ENCODE assay signal across 20 cellular contexts in the genomic region with DNA sequence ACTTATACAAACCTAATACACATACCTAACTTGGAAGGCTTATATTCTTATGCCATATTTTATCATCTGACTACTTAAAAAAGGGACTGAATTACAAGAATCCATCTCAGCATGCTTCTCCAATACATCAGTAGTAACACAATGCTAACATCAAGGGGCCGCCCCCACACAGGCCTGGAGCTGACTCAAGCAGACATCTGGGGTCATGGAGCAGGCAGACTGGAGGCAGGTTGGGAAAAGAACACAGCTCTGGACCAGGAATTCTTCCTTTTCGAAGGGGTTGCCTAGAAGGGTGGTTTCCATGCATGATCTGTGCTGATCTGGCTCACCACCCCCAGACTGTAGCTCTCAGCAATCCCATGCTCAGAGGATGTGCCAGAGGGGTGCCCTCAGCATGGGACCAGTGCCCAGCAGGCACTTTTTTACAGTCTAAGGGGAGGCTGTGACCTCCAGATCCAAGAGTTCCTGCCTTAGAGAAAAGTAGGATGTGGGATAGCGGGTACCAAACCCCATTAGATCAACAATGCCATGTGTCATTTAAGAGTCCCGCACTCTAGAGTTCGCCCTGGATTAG. TPM values are rescaled to one million over a fixed set of nuclear protein-coding genes. Genes with fewer than 3 reads are reported as not detected.
DNase-seq lines count a peak whose midpoint lies in the region; ATAC-seq and TF ChIP-seq lines count a peak whose summit lies in the region.
"Had no signal": no experiment of that assay in that cellular context is flagged by ENCODE, and none has a peak within 500 bp of the region (broad histone marks: within the 10 kb centered on the region; RNA-seq: fewer than 3 reads in every experiment).

No MANE protein-coding gene starts in this region.

- no peaks in the 10 kb centered on the region for H3K27me3 ChIP-seq in osteoblast (ENCODE audit: insufficient read depth, low read length)
- H3K27me3 ChIP-seq: ascending aorta, BE2C, esophagus muscularis mucosa, left lung, testis had no signal

- no peaks in the 10 kb centered on the region for H3K79me2 ChIP-seq in osteoblast (ENCODE audit: insufficient read depth, low read length)

- TF ChIP-seq CTCF in fibroblast of mammary gland (conservative IDR thresholded peaks at IDR 0.05; ENCODE audit: control insufficient read depth, insufficient read depth, low read depth, low read length) (no peak), osteoblast (IDR thresholded peaks at IDR 0.05; ENCODE audit: extremely low read depth, low read depth, low read length) (no peak)

- no peak for ATAC-seq in GM18498 (IDR thresholded peaks at IDR 0.05; ENCODE audit: unreplicated experiment)
- ATAC-seq: activated CD4-positive, CD25-positive, alpha-beta regulatory T cell treated with anti-CD3 and anti-CD28 coated beads, Interleukin-2, amount 50 U/mL, for 24 hours; activated CD8-positive, alpha-beta memory T cell treated with anti-CD3 and anti-CD28 coated beads, Interleukin-2, amount 10 ng/mL, durations not matched to agents 7 days and 5 days; left lung; sciatic nerve had no signal

- DNase-seq in EH (ENCODE audit: low read depth), result peak; percentile 69
- DNase-seq in RKO (ENCODE audit: low spot score), result peak; percentile 45
- peak; percentile 70 for DNase-seq in fibroblast of mammary gland (ENCODE audit: low read depth)
- DNase-seq in osteoblast (ENCODE audit: insufficient read length, low spot score, missing footprints), result peak; percentile 88
- no peak for DNase-seq in NCI-H146 (lab: John Stamatoyannopoulos, UW)
- DNase-seq in NCI-H446 (lab: John Stamatoyannopoulos, UW), result no peak
- no peak for DNase-seq in NOMO-1 treated with DMSO at 0.1 percent for 48 hours (lab: John Stamatoyannopoulos, UW; ENCODE audit: unreplicated experiment)
- DNase-seq: activated CD8-positive, alpha-beta memory T cell treated with anti-CD3 and anti-CD28 coated beads, Interleukin-2, amount 10 ng/mL, durations not matched to agents 7 days and 5 days; activated gamma-delta T cell; BE2C; DMS153; left lung; occipital lobe; stimulated activated CD4-positive, alpha-beta T cell treated with anti-CD3 and anti-CD28 coated beads, Interleukin-2, amount 100 ng/mL, for 48 hours; testis had no signal

- H3K4me3 ChIP-seq in fibroblast of mammary gland (ENCODE audit: control insufficient read depth, low read depth, low read length) (no peak overlapping the region), osteoblast (ENCODE audit: insufficient read depth, low read length) (no peak overlapping the region)
- H3K4me3 ChIP-seq: ascending aorta, esophagus muscularis mucosa, left lung, testis had no signal

- H3K36me3 ChIP-seq in osteoblast (ENCODE audit: insufficient read depth, low read length), result no peaks in the 10 kb centered on the region
- H3K36me3 ChIP-seq: ascending aorta, BE2C, esophagus muscularis mucosa, left lung had no signal

- peak overlapping the region; percentile 39 for H3K4me2 ChIP-seq in osteoblast (ENCODE audit: insufficient read depth, low read length)

- H2AFZ ChIP-seq in osteoblast (ENCODE audit: low read length), result no peak overlapping the region

- H3K9me3 ChIP-seq in osteoblast (ENCODE audit: low read depth, low read length), result no peaks in the 10 kb centered on the region
- H3K9me3 ChIP-seq: ascending aorta, BE2C, testis had no signal

- no peak overlapping the region for H3K27ac ChIP-seq in osteoblast (ENCODE audit: low read depth, low read length)
- H3K27ac ChIP-seq: ascending aorta, esophagus muscularis mucosa, left lung, testis had no signal

- peaks cover 11% of the 10 kb centered on the region for H3K4me1 ChIP-seq in osteoblast (ENCODE audit: insufficient read depth, low read length)
- H3K4me1 ChIP-seq: ascending aorta, BE2C, esophagus muscularis mucosa, left lung, testis had no signal

- no peaks in the 10 kb centered on the region for H4K20me1 ChIP-seq in osteoblast (ENCODE audit: insufficient read depth, low read length)

RNA-seq across cellular contexts. Expression of gene DUSP5, which starts 26.1 kb away (rescaled TPM):
- 8.5 and 10.1 TPM in 2 replicates for total RNA-seq in osteoblast

Comparison
In these comparisons a context has a peak if more than half of its experiments do, and no peak if none do; other contexts are left out.
1. DNase-seq: peak in EH (single experiment), RKO (single experiment), fibroblast of mammary gland (single experiment) and osteoblast (single experiment); none in NCI-H146 (single experiment), NCI-H446 (0 of 2) and NOMO-1 treated with DMSO at 0.1 percent for 48 hours (single experiment).